1 cellular context compared by ENCODE assay signal in the genomic region with DNA sequence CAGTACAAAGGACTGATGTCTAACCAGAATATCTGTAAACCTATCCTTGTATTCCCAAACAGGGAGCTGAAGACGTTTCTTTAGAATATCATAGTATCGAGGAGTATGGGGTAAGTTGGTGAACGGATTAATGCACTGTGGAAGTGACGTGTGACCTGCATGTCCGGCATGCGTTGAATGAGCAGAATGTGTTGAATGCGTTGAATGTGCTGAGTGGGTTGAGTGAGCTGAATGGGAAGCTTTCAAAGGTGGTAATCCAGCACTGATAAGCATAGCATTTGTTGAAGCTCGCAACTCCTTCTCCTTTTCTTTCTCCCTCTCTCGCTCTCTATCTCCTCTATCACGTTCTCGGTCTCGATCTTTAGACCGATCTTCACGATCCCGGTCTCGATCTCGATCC.
A peak's percentile ranks its signal among the peaks of the same experiment; 100 is the strongest.
TF ChIP-seq lines count a peak whose summit lies in the region.

No MANE protein-coding gene starts in this region.

TF ChIP-seq in H1, 55 proteins besides CTCF, POLR2A, EP300 and RAD21:
- TF ChIP-seq CEBPB (IDR thresholded peaks at IDR 0.05; ENCODE audit: low read depth, low read length) (no peak), ZNF274 (IDR thresholded peaks at IDR 0.05; ENCODE audit: borderline replicate concordance, extremely low read depth, low read length) (no peak), SP4 (IDR thresholded peaks at IDR 0.05; ENCODE audit: low read length) (no peak), BRCA1 (IDR thresholded peaks at IDR 0.05; ENCODE audit: low read depth, low read length) (no peak), NANOG (IDR thresholded peaks at IDR 0.05; ENCODE audit: insufficient read depth, low read depth, low read length, poor library complexity, severe bottlenecking) (no peak), POLR2AphosphoS5 (IDR thresholded peaks at IDR 0.05; ENCODE audit: low read depth, low read length) (peak; percentile 29; the same call in 1 of the 2 replicates)
